ENCODE assay signal across 28 cellular contexts in the genomic region with DNA sequence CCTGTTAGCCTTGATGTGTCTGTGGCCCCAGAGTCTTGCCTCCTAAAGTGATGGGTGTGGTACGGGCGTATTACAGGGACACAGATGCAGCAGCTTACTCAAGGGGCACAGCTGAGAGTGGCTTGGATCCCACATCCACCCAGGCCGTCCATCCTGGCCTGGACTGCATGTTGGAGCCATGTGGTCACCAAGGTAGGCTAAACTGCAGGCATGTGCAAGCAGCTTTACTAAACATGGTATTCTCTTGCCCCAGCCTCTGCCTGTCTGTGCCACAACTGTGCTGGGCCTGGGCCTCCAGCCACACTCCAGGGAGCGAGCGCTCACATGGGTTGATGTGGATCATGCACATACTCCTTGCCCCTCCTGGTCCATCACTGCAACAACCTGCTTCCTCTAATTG. TPM values are rescaled to one million over a fixed set of nuclear protein-coding genes. Genes with fewer than 3 reads are reported as not detected.
"Had no signal": no experiment of that assay in that cellular context is flagged by ENCODE, and none has a peak within 500 bp of the region (broad histone marks: within the 10 kb centered on the region; RNA-seq: fewer than 3 reads in every experiment).

No MANE protein-coding gene starts in this region.

- H3K36me3 Mint-ChIP-seq: activated naive CD4-positive, alpha-beta T cell treated with anti-CD3 and anti-CD28 coated beads, Interleukin-2, amount 50 U/mL, for 72 hours; naive thymus-derived CD8-positive, alpha-beta T cell had no signal

- H3K9me3 Mint-ChIP-seq: activated CD4-positive, alpha-beta memory T cell treated with anti-CD3 and anti-CD28 coated beads, Interleukin-2, amount 10 ng/mL, durations not matched to agents 7 days and 5 days; activated CD4-positive, alpha-beta T cell treated with anti-CD3 and anti-CD28 coated beads, Interleukin-2, amount 10 ng/mL, durations not matched to agents 7 days and 5 days; activated naive CD4-positive, alpha-beta T cell treated with anti-CD3 and anti-CD28 coated beads, Interleukin-2, amount 50 U/mL, for 72 hours; activated T-cell treated with anti-CD3 and anti-CD28 coated beads, Interleukin-2, amount 50 U/mL, for 72 hours; naive thymus-derived CD8-positive, alpha-beta T cell had no signal

- DNase-seq: activated CD4-positive, alpha-beta memory T cell treated with anti-CD3 and anti-CD28 coated beads, Interleukin-2, amount 10 ng/mL, durations not matched to agents 7 days and 5 days; activated CD4-positive, alpha-beta T cell treated with anti-CD3 and anti-CD28 coated beads for 1 hour; activated CD4-positive, alpha-beta T cell treated with anti-CD3 and anti-CD28 coated beads, Interleukin-2, amount 10 ng/mL, durations not matched to agents 7 days and 5 days; activated naive CD4-positive, alpha-beta T cell; activated T-cell treated with anti-CD3 and anti-CD28 coated beads, Interleukin-2, amount 50 U/mL, for 72 hours; cerebellar nuclear complex; dorsolateral prefrontal cortex; effector memory CD4-positive, alpha-beta T cell; midbrain; naive thymus-derived CD8-positive, alpha-beta T cell; stimulated activated CD4-positive, alpha-beta T cell treated with anti-CD3 and anti-CD28 coated beads, Interleukin-1b, Interleukin-23, amount 100 ng/mL, for 48 hours; stimulated activated naive CD4-positive, alpha-beta T cell treated with Interleukin-2 at 50 U/mL for 16 hours; T-helper 2 cell; transverse colon had no signal

- H3K36me3 ChIP-seq: cardiac muscle cell, transverse colon, vagina had no signal

- H3K4me1 Mint-ChIP-seq: activated CD4-positive, alpha-beta memory T cell treated with anti-CD3 and anti-CD28 coated beads, Interleukin-2, amount 10 ng/mL, durations not matched to agents 7 days and 5 days had no signal

- H3K9me3 ChIP-seq: adrenal gland, body of pancreas, transverse colon, vagina had no signal

- H3K27ac Mint-ChIP-seq: activated CD4-positive, alpha-beta memory T cell treated with anti-CD3 and anti-CD28 coated beads, Interleukin-2, amount 10 ng/mL, durations not matched to agents 7 days and 5 days; activated CD4-positive, alpha-beta T cell treated with anti-CD3 and anti-CD28 coated beads, Interleukin-2, amount 10 ng/mL, durations not matched to agents 7 days and 5 days; activated naive CD4-positive, alpha-beta T cell treated with anti-CD3 and anti-CD28 coated beads, Interleukin-2, amount 50 U/mL, for 72 hours; activated T-cell treated with anti-CD3 and anti-CD28 coated beads, Interleukin-2, amount 50 U/mL, for 72 hours; progenitor cell of endocrine pancreas had no signal

- H3K27ac ChIP-seq: adrenal gland, body of pancreas, cardiac muscle cell, coronary artery, dorsolateral prefrontal cortex, skin epidermis, transverse colon, vagina had no signal

- ATAC-seq: activated naive CD4-positive, alpha-beta T cell treated with anti-CD3 and anti-CD28 coated beads, Interleukin-2, amount 50 U/mL, for 72 hours; activated T-cell treated with anti-CD3 and anti-CD28 coated beads, Interleukin-2, amount 50 U/mL, for 72 hours; body of pancreas; naive thymus-derived CD8-positive, alpha-beta T cell; sciatic nerve had no signal

- H3K4me1 ChIP-seq: adrenal gland, body of pancreas, transverse colon, vagina had no signal

- H3K4me3 Mint-ChIP-seq: activated CD4-positive, alpha-beta memory T cell treated with anti-CD3 and anti-CD28 coated beads, Interleukin-2, amount 10 ng/mL, durations not matched to agents 7 days and 5 days; activated CD4-positive, alpha-beta T cell treated with anti-CD3 and anti-CD28 coated beads, Interleukin-2, amount 10 ng/mL, durations not matched to agents 7 days and 5 days; activated T-cell treated with anti-CD3 and anti-CD28 coated beads, Interleukin-2, amount 50 U/mL, for 72 hours; naive thymus-derived CD8-positive, alpha-beta T cell had no signal

- H3K27me3 ChIP-seq: adrenal gland, body of pancreas, dorsolateral prefrontal cortex, transverse colon, vagina had no signal

- H3K4me3 ChIP-seq: adrenal gland, body of pancreas, cardiac muscle cell, coronary artery, dorsolateral prefrontal cortex, skin epidermis, transverse colon, vagina had no signal

RNA-seq across cellular contexts. Expression of a gene that starts 6.1 kb away (rescaled TPM):
- total RNA-seq: activated CD4-positive, alpha-beta memory T cell treated with anti-CD3 and anti-CD28 coated beads, Interleukin-2, amount 10 ng/mL, durations not matched to agents 7 days and 5 days; activated CD4-positive, alpha-beta T cell treated with anti-CD3 and anti-CD28 coated beads, Interleukin-2, amount 10 ng/mL, durations not matched to agents 7 days and 5 days; activated naive CD4-positive, alpha-beta T cell treated with anti-CD3 and anti-CD28 coated beads, Interleukin-2, amount 50 U/mL, for 72 hours; aorta; body of pancreas; epithelial cell of proximal tubule; lower leg skin; naive thymus-derived CD8-positive, alpha-beta T cell; osteocyte; renal cortical epithelial cell; transverse colon; vagina had no signal
- polyA plus RNA-seq: naive thymus-derived CD8-positive, alpha-beta T cell had no signal
